ENCODE assay signal across 20 cellular contexts in genomic region chr7:42502022-42502421, GRCh38.
DNase-seq lines count a peak whose midpoint lies in the region; ATAC-seq, FAIRE-seq and TF ChIP-seq lines count a peak whose summit lies in the region.
"Had no signal": no experiment of that assay in that cellular context is flagged by ENCODE, and none has a peak within 500 bp of the region (broad histone marks: within the 10 kb centered on the region; RNA-seq: fewer than 3 reads in every experiment).

No MANE protein-coding gene starts in this region.

- TF ChIP-seq CTCF in bronchial epithelial cell (IDR thresholded peaks at IDR 0.05; ENCODE audit: insufficient read depth, low read length, severe bottlenecking) (no peak), endothelial cell (IDR thresholded peaks at IDR 0.05; ENCODE audit: unreplicated experiment) (no peak), uterus (IDR thresholded peaks at IDR 0.05) (no peak)

- H3K27ac ChIP-seq in uterus: no peak overlapping the region
- H3K27ac ChIP-seq: prostate gland had no signal

- DNase-seq in EL: peak; percentile 70
- peak; percentile 66 for DNase-seq in MG63
- DNase-seq in bronchial epithelial cell (ENCODE audit: low read depth): peak; percentile 72
- peak; percentile 59 for DNase-seq in kidney tubule cell (ENCODE audit: low spot score)
- no peak for DNase-seq in endothelial cell (ENCODE audit: low spot score)
- no peak for DNase-seq in uterus
- no peak for DNase-seq in NCI-H526 (lab: John Stamatoyannopoulos, UW)
- DNase-seq: activated CD4-positive, alpha-beta T cell treated with anti-CD3 and anti-CD28 coated beads, Interleukin-2, amount 50 U/mL, for 4 hours; activated naive CD4-positive, alpha-beta T cell treated with anti-CD3 and anti-CD28 coated beads, Interleukin-2, amount 50 U/mL, for 16 hours; activated T-cell treated with anti-CD3 and anti-CD28 coated beads for 4 hours; Caco-2; NCI-H146; nephron progenitor cell; small intestine; stimulated activated CD8-positive, alpha-beta memory T cell treated with anti-CD3 and anti-CD28 coated beads, Interleukin-4, amount 100 ng/mL, for 48 hours had no signal

- no peaks in the 10 kb centered on the region for H3K4me1 Mint-ChIP-seq in endothelial cell (ENCODE audit: unreplicated experiment)
- H3K4me1 Mint-ChIP-seq: mesothelial cell of epicardium had no signal

- H3K9me3 ChIP-seq in MG63: no peaks in the 10 kb centered on the region
- H3K9me3 ChIP-seq in uterus: no peaks in the 10 kb centered on the region
- H3K9me3 ChIP-seq: Caco-2, prostate gland had no signal

- H3K27me3 ChIP-seq in MG63: no peaks in the 10 kb centered on the region
- H3K27me3 ChIP-seq in bronchial epithelial cell (ENCODE audit: control insufficient read depth, insufficient read depth, low read length): no peaks in the 10 kb centered on the region
- no peaks in the 10 kb centered on the region for H3K27me3 ChIP-seq in uterus

- no peaks in the 10 kb centered on the region for H3K9me3 Mint-ChIP-seq in endothelial cell (ENCODE audit: unreplicated experiment)

- no peak for TF ChIP-seq POLR2A in uterus (IDR thresholded peaks at IDR 0.05)

- no peaks in the 10 kb centered on the region for H3K4me1 ChIP-seq in uterus
- H3K4me1 ChIP-seq: Caco-2, prostate gland had no signal

- H3K27ac Mint-ChIP-seq in endothelial cell (ENCODE audit: unreplicated experiment): no peak overlapping the region
- H3K27ac Mint-ChIP-seq: mesothelial cell of epicardium, nephron progenitor cell had no signal

- H3K36me3 ChIP-seq in MG63 (no peaks in the 10 kb centered on the region), bronchial epithelial cell (ENCODE audit: control insufficient read depth, insufficient read depth, low read length) (no peaks in the 10 kb centered on the region), uterus (no peaks in the 10 kb centered on the region)
- H3K36me3 ChIP-seq: prostate gland had no signal

- no peaks in the 10 kb centered on the region for H3K36me3 Mint-ChIP-seq in endothelial cell (ENCODE audit: low read depth, unreplicated experiment)

- H3K27me3 Mint-ChIP-seq in endothelial cell (ENCODE audit: unreplicated experiment): no peaks in the 10 kb centered on the region

- H3K4me3 Mint-ChIP-seq in endothelial cell (ENCODE audit: unreplicated experiment): no peak overlapping the region
- H3K4me3 Mint-ChIP-seq: mesothelial cell of epicardium, nephron progenitor cell had no signal

- FAIRE-seq in bronchial epithelial cell (lab: Jason Lieb, UNC): no peak
- FAIRE-seq: G401.6, GM12891, small intestine had no signal

- no peak for ATAC-seq in GM21529 (IDR thresholded peaks at IDR 0.05; ENCODE audit: unreplicated experiment)

- H3K4me3 ChIP-seq in MG63 (no peak overlapping the region), bronchial epithelial cell (ENCODE audit: low read depth, low read length) (no peak overlapping the region), uterus (no peak overlapping the region)
- H3K4me3 ChIP-seq: prostate gland had no signal

- intact Hi-C loops in uterus (cut with DNase I; ENCODE audit: low total_unique reads): no loop called here

Comparison
In these comparisons a context has a peak if more than half of its experiments do, and no peak if none do; other contexts are left out.
1. DNase-seq: peak in EL (single experiment), MG63 (single experiment), bronchial epithelial cell (single experiment) and kidney tubule cell (single experiment); none in endothelial cell (single experiment), uterus (0 of 2) and NCI-H526 (0 of 2).